ENCODE assay signal across 1 cellular context in the genomic region with DNA sequence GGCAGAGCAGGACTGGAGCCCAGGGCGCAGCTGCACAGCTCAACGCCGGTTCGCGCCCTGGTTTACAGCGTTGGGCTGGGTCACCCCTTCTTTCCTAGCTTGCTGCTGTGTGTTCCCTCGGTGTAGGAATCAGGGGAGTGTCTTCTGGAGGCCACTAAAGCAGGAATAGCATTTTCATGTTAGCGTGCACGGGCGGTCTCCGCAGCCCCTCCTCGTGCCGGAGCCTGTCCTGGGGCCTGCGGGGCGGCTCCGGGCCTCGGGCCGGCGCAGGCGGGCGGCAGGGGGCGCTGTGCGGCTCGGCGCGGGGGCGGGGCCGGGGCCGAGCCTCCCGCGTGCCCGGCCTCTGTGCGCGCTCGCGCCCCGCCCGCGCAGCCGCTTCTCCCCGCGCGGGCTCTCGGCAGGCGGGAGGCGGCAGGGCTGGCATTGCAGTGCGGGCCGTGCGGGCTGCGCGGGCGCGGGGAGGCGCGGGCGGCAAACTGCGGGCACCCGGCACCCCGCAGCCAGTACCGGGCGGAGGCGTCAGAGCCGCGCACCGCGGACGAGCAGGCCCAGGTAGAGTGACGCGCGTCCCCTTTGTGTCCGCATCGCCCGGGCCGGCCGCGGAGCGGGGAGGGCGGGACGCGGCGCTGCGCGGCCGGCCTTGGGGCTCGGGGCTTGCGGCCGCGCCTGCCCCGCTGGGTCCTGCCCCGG.
TF ChIP-seq lines count a peak whose summit lies in the region.

A gene with protein sequence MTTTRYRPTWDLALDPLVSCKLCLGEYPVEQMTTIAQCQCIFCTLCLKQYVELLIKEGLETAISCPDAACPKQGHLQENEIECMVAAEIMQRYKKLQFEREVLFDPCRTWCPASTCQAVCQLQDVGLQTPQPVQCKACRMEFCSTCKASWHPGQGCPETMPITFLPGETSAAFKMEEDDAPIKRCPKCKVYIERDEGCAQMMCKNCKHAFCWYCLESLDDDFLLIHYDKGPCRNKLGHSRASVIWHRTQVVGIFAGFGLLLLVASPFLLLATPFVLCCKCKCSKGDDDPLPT (plus strand): TSS at position 342 of the 690 bp plus-strand sequence. CDS start 79,515 bp downstream, outside the sequence.

TF ChIP-seq in K562, 482 proteins besides CTCF, POLR2A, EP300 and RAD21 (continues in another document):
- TF ChIP-seq ZBTB34 (CRISPR knock-in tag; IDR thresholded peaks at IDR 0.05) (no peak), TFAP4 (CRISPR knock-in tag; IDR thresholded peaks at IDR 0.05; ENCODE audit: borderline replicate concordance) (peak; percentile 34; the same call in 1 of the 2 replicates), ARID2 (IDR thresholded peaks at IDR 0.05) (no peak), MAFF (IDR thresholded peaks at IDR 0.05; ENCODE audit: low read length) (no peak), ZNF75A (CRISPR knock-in tag; IDR thresholded peaks at IDR 0.05) (no peak), POLR2AphosphoS5 (IDR thresholded peaks at IDR 0.05; ENCODE audit: control insufficient read depth, insufficient read depth, low read depth, low read length) (0 out of 2 replicates have a peak, but pooled peaks have one; percentile 44), C11orf30 (IDR thresholded peaks at IDR 0.05; ENCODE audit: low read depth) (no peak), TRIM28 (IDR thresholded peaks at IDR 0.05) (no peak), MAZ (CRISPR knock-in tag; conservative IDR thresholded peaks at IDR 0.05 in 1 of 2, IDR thresholded peaks at IDR 0.05 in 1 of 2) (peak in 1 of 2 experiments; percentile 48; a peak in 2 of 4 replicates), RNF2 (IDR thresholded peaks at IDR 0.05) (no peak), EWSR1 (IDR thresholded peaks at IDR 0.05; ENCODE audit: borderline replicate concordance, low read depth, partially characterized antibody) (no peak), SAFB2 (IDR thresholded peaks at IDR 0.05; ENCODE audit: borderline replicate concordance, low read depth, low read length, severe bottlenecking) (no peak), MBD2 (IDR thresholded peaks at IDR 0.05; ENCODE audit: borderline replicate concordance, low read depth) (no peak), ZNF780A (CRISPR knock-in tag; IDR thresholded peaks at IDR 0.05) (no peak), TEAD4 (IDR thresholded peaks at IDR 0.05; ENCODE audit: low read length) (no peak), TEAD4 (CRISPR knock-in tag; IDR thresholded peaks at IDR 0.05; ENCODE audit: borderline replicate concordance) (peak; percentile 47; the same call in 1 of the 2 replicates), E2F3 (CRISPR knock-in tag; IDR thresholded peaks at IDR 0.05) (0 out of 2 replicates have a peak, but pooled peaks have one; percentile 31), ZBTB17 (CRISPR knock-in tag; IDR thresholded peaks at IDR 0.05) (0 out of 2 replicates have a peak, but pooled peaks have one; percentile 53), DEAF1 (CRISPR knock-in tag; IDR thresholded peaks at IDR 0.05) (no peak), ZNF165 (CRISPR knock-in tag; IDR thresholded peaks at IDR 0.05; ENCODE audit: borderline replicate concordance) (no peak), XRCC5 (IDR thresholded peaks at IDR 0.05; ENCODE audit: low read depth, low read length) (no peak), ATF2 (CRISPR knock-in tag; IDR thresholded peaks at IDR 0.05) (no peak), KAT2B (IDR thresholded peaks at IDR 0.05; ENCODE audit: low read depth, low read length) (no peak), RAD51 (IDR thresholded peaks at IDR 0.05; ENCODE audit: borderline replicate concordance, low read depth) (no peak), PURB (CRISPR knock-in tag; IDR thresholded peaks at IDR 0.05; ENCODE audit: low read depth) (no peak), RBFOX2 (IDR thresholded peaks at IDR 0.05; ENCODE audit: low read depth, low read length) (peak; percentile 57; the same call in 1 of the 2 replicates), MYC (IDR thresholded peaks at IDR 0.05; ENCODE audit: low read depth, low read length) (no peak), MYC (CRISPR knock-in tag; IDR thresholded peaks at IDR 0.05; ENCODE audit: borderline replicate concordance, low read depth) (no peak), MYNN (IDR thresholded peaks at IDR 0.05) (no peak), MYNN (CRISPR knock-in tag; IDR thresholded peaks at IDR 0.05) (no peak), MTA1 (IDR thresholded peaks at IDR 0.05; ENCODE audit: borderline replicate concordance) (no peak), ARID4B (CRISPR knock-in tag; IDR thresholded peaks at IDR 0.05) (peak; percentile 31), L3MBTL2 (IDR thresholded peaks at IDR 0.05) (peak; percentile 86), FOXA1 (IDR thresholded peaks at IDR 0.05; ENCODE audit: borderline replicate concordance) (no peak), STAT6 (CRISPR knock-in tag; IDR thresholded peaks at IDR 0.05) (no peak), SFPQ (IDR thresholded peaks at IDR 0.05; ENCODE audit: low read depth, low read length) (no peak), IRF9 (tag; IDR thresholded peaks at IDR 0.05) (no peak), E2F1 (CRISPR knock-in tag; IDR thresholded peaks at IDR 0.05) (no peak)
- TF ChIP-seq, protein P1, sequence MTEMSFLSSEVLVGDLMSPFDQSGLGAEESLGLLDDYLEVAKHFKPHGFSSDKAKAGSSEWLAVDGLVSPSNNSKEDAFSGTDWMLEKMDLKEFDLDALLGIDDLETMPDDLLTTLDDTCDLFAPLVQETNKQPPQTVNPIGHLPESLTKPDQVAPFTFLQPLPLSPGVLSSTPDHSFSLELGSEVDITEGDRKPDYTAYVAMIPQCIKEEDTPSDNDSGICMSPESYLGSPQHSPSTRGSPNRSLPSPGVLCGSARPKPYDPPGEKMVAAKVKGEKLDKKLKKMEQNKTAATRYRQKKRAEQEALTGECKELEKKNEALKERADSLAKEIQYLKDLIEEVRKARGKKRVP (CRISPR knock-in tag; IDR thresholded peaks at IDR 0.05): no peak
